1 cellular context compared by ENCODE assay signal in the genomic region with DNA sequence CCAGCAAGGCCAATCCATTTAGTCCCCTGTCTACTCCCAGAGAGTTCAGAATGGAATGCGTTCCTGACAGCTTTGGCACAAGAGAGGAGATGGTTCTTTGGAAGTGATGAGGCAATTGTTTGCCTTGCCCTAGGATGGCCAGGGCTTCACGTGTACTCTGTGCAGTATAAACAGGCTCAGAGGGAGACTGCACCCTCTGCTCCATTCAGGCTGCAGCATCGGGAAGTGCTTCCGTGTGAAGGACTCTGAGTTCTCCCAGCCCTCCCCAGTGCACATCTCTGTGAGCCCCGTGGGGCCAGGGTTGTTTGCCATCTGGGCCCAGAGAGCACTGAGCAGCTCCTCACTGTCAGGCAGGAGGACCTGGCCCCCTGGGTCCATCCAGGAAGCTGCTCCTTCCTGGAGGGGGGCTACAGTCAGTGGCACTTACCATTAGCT.
TF ChIP-seq lines count a peak whose summit lies in the region.

No MANE protein-coding gene starts in this region.

TF ChIP-seq in HepG2, 621 proteins besides CTCF, POLR2A, EP300 and RAD21 (continued from another document and continues in another):
- TF ChIP-seq, protein P1, sequence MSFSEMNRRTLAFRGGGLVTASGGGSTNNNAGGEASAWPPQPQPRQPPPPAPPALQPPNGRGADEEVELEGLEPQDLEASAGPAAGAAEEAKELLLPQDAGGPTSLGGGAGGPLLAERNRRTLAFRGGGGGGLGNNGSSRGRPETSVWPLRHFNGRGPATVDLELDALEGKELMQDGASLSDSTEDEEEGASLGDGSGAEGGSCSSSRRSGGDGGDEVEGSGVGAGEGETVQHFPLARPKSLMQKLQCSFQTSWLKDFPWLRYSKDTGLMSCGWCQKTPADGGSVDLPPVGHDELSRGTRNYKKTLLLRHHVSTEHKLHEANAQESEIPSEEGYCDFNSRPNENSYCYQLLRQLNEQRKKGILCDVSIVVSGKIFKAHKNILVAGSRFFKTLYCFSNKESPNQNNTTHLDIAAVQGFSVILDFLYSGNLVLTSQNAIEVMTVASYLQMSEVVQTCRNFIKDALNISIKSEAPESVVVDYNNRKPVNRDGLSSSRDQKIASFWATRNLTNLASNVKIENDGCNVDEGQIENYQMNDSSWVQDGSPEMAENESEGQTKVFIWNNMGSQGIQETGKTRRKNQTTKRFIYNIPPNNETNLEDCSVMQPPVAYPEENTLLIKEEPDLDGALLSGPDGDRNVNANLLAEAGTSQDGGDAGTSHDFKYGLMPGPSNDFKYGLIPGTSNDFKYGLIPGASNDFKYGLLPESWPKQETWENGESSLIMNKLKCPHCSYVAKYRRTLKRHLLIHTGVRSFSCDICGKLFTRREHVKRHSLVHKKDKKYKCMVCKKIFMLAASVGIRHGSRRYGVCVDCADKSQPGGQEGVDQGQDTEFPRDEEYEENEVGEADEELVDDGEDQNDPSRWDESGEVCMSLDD (CRISPR knock-in tag; IDR thresholded peaks at IDR 0.05; ENCODE audit: borderline replicate concordance), result no peak
- TF ChIP-seq ZFP37 (CRISPR knock-in tag; IDR thresholded peaks at IDR 0.05; ENCODE audit: borderline replicate concordance), result 0 out of 2 replicates have a peak, but pooled peaks have one; percentile 44
- 0 out of 2 replicates have a peak, but pooled peaks have one; percentile 59 for TF ChIP-seq TRIM24 (CRISPR knock-in tag; IDR thresholded peaks at IDR 0.05)
- TF ChIP-seq DMAP1 (CRISPR knock-in tag; IDR thresholded peaks at IDR 0.05), result 0 out of 2 replicates have a peak, but pooled peaks have one; percentile 37
- no peak for TF ChIP-seq ZNF496 (CRISPR knock-in tag; IDR thresholded peaks at IDR 0.05; ENCODE audit: insufficient replicate concordance)
- TF ChIP-seq ZNF788 (CRISPR knock-in tag; IDR thresholded peaks at IDR 0.05; ENCODE audit: borderline replicate concordance), result peak; percentile 90; the same call in 1 of the 2 replicates
- no peak for TF ChIP-seq SP140L (CRISPR knock-in tag; IDR thresholded peaks at IDR 0.05; ENCODE audit: borderline replicate concordance)
- TF ChIP-seq, protein P2, sequence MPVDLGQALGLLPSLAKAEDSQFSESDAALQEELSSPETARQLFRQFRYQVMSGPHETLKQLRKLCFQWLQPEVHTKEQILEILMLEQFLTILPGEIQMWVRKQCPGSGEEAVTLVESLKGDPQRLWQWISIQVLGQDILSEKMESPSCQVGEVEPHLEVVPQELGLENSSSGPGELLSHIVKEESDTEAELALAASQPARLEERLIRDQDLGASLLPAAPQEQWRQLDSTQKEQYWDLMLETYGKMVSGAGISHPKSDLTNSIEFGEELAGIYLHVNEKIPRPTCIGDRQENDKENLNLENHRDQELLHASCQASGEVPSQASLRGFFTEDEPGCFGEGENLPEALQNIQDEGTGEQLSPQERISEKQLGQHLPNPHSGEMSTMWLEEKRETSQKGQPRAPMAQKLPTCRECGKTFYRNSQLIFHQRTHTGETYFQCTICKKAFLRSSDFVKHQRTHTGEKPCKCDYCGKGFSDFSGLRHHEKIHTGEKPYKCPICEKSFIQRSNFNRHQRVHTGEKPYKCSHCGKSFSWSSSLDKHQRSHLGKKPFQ (CRISPR knock-in tag; IDR thresholded peaks at IDR 0.05; ENCODE audit: insufficient replicate concordance), result no peak
- no peak for TF ChIP-seq ZFP36 (IDR thresholded peaks at IDR 0.05; ENCODE audit: borderline replicate concordance, low read depth, low read length, partially characterized antibody)
- TF ChIP-seq ZNF431 (CRISPR knock-in tag; IDR thresholded peaks at IDR 0.05; ENCODE audit: borderline replicate concordance, low read depth), result peak; percentile 72; the same call in 1 of the 2 replicates
- peak; percentile 29 for TF ChIP-seq ASH2L (IDR thresholded peaks at IDR 0.05; ENCODE audit: insufficient read length, low read depth, low read length)
- no peak for TF ChIP-seq ZNF780A (CRISPR knock-in tag; IDR thresholded peaks at IDR 0.05)
- peak; percentile 78 for TF ChIP-seq ESRRA (CRISPR knock-in tag; IDR thresholded peaks at IDR 0.05; ENCODE audit: low read depth)
- TF ChIP-seq, protein P3, sequence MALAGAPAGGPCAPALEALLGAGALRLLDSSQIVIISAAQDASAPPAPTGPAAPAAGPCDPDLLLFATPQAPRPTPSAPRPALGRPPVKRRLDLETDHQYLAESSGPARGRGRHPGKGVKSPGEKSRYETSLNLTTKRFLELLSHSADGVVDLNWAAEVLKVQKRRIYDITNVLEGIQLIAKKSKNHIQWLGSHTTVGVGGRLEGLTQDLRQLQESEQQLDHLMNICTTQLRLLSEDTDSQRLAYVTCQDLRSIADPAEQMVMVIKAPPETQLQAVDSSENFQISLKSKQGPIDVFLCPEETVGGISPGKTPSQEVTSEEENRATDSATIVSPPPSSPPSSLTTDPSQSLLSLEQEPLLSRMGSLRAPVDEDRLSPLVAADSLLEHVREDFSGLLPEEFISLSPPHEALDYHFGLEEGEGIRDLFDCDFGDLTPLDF (CRISPR knock-in tag; IDR thresholded peaks at IDR 0.05), result no peak
- TF ChIP-seq, protein P4, sequence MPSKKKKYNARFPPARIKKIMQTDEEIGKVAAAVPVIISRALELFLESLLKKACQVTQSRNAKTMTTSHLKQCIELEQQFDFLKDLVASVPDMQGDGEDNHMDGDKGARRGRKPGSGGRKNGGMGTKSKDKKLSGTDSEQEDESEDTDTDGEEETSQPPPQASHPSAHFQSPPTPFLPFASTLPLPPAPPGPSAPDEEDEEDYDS (CRISPR knock-in tag; IDR thresholded peaks at IDR 0.05), result peak; percentile 45; the same call in 1 of the 2 replicates
- TF ChIP-seq, protein P5, sequence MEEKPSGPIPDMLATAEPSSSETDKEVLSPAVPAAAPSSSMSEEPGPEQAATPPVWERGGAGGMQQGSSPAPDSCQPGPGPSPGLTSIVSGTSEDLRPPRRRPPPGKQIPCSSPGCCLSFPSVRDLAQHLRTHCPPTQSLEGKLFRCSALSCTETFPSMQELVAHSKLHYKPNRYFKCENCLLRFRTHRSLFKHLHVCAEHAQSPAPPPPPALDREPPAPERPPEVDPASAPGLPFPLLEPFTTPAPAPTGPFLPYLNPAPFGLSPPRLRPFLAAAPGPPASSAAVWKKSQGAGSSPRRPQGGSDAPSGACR (CRISPR knock-in tag; IDR thresholded peaks at IDR 0.05), result no peak
- TF ChIP-seq ZNF331 (CRISPR knock-in tag; IDR thresholded peaks at IDR 0.05), result peak; percentile 97
- peak; percentile 88 for TF ChIP-seq SAP130 (CRISPR knock-in tag; IDR thresholded peaks at IDR 0.05; ENCODE audit: low read depth)
- TF ChIP-seq, protein P6, sequence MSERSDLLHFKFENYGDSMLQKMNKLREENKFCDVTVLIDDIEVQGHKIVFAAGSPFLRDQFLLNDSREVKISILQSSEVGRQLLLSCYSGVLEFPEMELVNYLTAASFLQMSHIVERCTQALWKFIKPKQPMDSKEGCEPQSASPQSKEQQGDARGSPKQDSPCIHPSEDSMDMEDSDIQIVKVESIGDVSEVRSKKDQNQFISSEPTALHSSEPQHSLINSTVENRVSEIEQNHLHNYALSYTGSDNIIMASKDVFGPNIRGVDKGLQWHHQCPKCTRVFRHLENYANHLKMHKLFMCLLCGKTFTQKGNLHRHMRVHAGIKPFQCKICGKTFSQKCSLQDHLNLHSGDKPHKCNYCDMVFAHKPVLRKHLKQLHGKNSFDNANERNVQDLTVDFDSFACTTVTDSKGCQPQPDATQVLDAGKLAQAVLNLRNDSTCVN (CRISPR knock-in tag; IDR thresholded peaks at IDR 0.05; ENCODE audit: borderline replicate concordance), result peak; percentile 64; the same call in 1 of the 2 replicates
- TF ChIP-seq KLF6 (CRISPR knock-in tag; IDR thresholded peaks at IDR 0.05), result no peak
- TF ChIP-seq HOXA3 (CRISPR knock-in tag; IDR thresholded peaks at IDR 0.05), result peak; percentile 86
- TF ChIP-seq ZNF564 (CRISPR knock-in tag; IDR thresholded peaks at IDR 0.05), result no peak
- no peak for TF ChIP-seq MTF2 (CRISPR knock-in tag; IDR thresholded peaks at IDR 0.05; ENCODE audit: borderline replicate concordance)
- no peak for TF ChIP-seq RBM39 (IDR thresholded peaks at IDR 0.05; ENCODE audit: low read depth, low read length, poor library complexity, severe bottlenecking)
- TF ChIP-seq KLF12 (CRISPR knock-in tag; IDR thresholded peaks at IDR 0.05; ENCODE audit: borderline replicate concordance), result 0 out of 2 replicates have a peak, but pooled peaks have one; percentile 40
- TF ChIP-seq, protein P7, sequence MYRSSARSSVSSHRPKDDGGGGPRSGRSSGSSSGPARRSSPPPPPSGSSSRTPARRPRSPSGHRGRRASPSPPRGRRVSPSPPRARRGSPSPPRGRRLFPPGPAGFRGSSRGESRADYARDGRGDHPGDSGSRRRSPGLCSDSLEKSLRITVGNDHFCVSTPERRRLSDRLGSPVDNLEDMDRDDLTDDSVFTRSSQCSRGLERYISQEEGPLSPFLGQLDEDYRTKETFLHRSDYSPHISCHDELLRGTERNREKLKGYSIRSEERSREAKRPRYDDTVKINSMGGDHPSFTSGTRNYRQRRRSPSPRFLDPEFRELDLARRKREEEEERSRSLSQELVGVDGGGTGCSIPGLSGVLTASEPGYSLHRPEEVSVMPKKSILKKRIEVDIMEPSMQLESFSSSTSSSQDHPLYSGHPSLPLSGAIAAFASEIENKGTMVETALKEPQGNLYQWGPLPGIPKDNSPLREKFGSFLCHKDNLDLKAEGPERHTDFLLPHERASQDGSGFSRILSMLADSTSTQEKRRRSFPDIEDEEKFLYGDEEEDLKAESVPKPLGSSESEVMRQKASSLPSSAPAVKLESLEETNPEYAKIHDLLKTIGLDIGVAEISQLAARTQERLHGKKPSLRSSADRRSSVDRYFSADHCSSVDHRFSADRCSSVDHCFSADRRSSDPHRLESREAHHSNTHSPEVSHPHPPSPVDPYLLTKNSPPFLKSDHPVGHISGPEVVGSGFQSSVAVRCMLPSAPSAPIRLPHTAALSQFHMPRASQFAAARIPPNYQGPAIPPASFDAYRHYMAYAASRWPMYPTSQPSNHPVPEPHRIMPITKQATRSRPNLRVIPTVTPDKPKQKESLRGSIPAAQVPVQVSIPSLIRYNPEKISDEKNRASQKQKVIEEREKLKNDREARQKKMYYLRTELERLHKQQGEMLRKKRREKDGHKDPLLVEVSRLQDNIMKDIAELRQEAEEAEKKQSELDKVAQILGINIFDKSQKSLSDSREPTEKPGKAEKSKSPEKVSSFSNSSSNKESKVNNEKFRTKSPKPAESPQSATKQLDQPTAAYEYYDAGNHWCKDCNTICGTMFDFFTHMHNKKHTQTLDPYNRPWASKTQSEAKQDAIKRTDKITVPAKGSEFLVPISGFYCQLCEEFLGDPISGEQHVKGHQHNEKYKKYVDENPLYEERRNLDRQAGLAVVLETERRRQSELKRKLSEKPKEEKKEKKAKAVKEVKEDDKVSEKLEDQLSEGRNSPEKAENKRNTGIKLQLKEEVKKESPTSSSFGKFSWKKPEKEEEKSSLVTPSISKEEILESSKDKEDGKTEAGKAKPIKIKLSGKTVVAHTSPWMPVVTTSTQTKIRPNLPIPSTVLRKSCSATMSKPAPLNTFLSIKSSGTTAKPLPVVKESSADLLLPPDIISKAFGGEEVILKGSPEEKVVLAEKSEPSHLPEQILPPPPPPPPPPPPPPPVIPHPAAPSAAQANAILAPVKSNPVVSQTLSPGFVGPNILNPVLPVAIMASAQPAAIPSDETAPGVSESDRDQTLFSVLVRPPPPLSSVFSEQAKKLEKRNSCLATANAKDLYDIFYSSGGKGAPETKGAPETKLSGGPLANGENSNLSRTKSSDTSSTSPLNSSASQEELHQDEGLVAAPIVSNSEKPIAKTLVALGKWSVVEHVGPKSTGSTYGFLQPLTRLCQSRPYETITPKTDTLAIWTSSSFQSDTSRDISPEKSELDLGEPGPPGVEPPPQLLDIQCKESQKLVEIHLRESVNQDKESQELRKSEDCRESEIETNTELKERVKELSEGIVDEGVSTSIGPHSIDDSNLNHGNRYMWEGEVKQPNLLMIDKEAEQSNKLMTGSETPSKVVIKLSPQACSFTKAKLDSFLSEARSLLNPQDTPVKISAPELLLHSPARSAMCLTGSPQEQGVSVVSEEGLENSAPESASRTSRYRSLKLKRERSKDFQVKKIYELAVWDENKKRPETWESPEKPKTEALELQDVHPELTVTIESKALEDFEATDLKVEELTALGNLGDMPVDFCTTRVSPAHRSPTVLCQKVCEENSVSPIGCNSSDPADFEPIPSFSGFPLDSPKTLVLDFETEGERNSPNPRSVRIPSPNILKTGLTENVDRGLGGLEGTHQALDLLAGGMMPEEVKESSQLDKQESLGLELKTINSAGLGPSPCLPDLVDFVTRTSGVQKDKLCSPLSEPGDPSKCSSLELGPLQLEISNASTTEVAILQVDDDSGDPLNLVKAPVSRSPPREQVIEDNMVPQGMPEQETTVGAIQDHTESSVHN (CRISPR knock-in tag; IDR thresholded peaks at IDR 0.05), result 0 out of 2 replicates have a peak, but pooled peaks have one; percentile 85
- no peak for TF ChIP-seq ZNF329 (CRISPR knock-in tag; IDR thresholded peaks at IDR 0.05; ENCODE audit: low read depth)
- TF ChIP-seq TBX3 (IDR thresholded peaks at IDR 0.05; ENCODE audit: borderline replicate concordance), result peak; percentile 42; the same call in 1 of the 2 replicates
- TF ChIP-seq, protein P8, sequence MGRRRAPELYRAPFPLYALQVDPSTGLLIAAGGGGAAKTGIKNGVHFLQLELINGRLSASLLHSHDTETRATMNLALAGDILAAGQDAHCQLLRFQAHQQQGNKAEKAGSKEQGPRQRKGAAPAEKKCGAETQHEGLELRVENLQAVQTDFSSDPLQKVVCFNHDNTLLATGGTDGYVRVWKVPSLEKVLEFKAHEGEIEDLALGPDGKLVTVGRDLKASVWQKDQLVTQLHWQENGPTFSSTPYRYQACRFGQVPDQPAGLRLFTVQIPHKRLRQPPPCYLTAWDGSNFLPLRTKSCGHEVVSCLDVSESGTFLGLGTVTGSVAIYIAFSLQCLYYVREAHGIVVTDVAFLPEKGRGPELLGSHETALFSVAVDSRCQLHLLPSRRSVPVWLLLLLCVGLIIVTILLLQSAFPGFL (CRISPR knock-in tag; IDR thresholded peaks at IDR 0.05), result no peak
- TF ChIP-seq IKZF4 (CRISPR knock-in tag; IDR thresholded peaks at IDR 0.05; ENCODE audit: borderline replicate concordance, low read depth, not compliant biosample characterization), result no peak
- TF ChIP-seq MIER2 (CRISPR knock-in tag; IDR thresholded peaks at IDR 0.05), result peak; percentile 87
- TF ChIP-seq, protein P9, sequence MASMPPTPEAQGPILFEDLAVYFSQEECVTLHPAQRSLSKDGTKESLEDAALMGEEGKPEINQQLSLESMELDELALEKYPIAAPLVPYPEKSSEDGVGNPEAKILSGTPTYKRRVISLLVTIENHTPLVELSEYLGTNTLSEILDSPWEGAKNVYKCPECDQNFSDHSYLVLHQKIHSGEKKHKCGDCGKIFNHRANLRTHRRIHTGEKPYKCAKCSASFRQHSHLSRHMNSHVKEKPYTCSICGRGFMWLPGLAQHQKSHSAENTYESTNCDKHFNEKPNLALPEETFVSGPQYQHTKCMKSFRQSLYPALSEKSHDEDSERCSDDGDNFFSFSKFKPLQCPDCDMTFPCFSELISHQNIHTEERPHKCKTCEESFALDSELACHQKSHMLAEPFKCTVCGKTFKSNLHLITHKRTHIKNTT (CRISPR knock-in tag; IDR thresholded peaks at IDR 0.05), result no peak
- peak; percentile 84; the same call in 1 of the 2 replicates for TF ChIP-seq KDM5B (CRISPR knock-in tag; IDR thresholded peaks at IDR 0.05; ENCODE audit: borderline replicate concordance)
- TF ChIP-seq NFIB (CRISPR knock-in tag; IDR thresholded peaks at IDR 0.05; ENCODE audit: borderline replicate concordance), result no peak
- TF ChIP-seq TAF15 (IDR thresholded peaks at IDR 0.05; ENCODE audit: low read depth, low read length, poor library complexity, severe bottlenecking), result no peak
- TF ChIP-seq ZBTB3 (CRISPR knock-in tag; IDR thresholded peaks at IDR 0.05; ENCODE audit: borderline replicate concordance, low read depth), result no peak
